ENCODE assay signal across 8 cellular contexts in genomic region chr1:111769517-111770146, GRCh38. TPM values are rescaled to one million over a fixed set of nuclear protein-coding genes. Genes with fewer than 3 reads are reported as not detected.
DNase-seq lines count a peak whose midpoint lies in the region; ATAC-seq and TF ChIP-seq lines count a peak whose summit lies in the region.

No MANE protein-coding gene starts in this region.

- POLR2A ChIA-PET in CD4-positive, alpha-beta T cell (lab: Charles Lee), result interaction anchor here (0.6 to 1.8 kb wide), 6 partner anchors 13 to 518 kb away, joined by 3 to 6 read pairs (median 5); no protein-coding TSS in a partner anchor

- peak overlapping the region; percentile 40 for H3K27ac Mint-ChIP-seq in CD4-positive, alpha-beta T cell
- no peak overlapping the region for H3K27ac Mint-ChIP-seq in activated T-helper 17 cell treated with anti-CD3 and anti-CD28 coated beads, Interleukin-2, amount 50 U/mL, for 72 hours

- CTCF ChIA-PET in CD4-positive, alpha-beta T cell (lab: Charles Lee), result interaction anchor here (0.6 to 7.0 kb wide), 25 partner anchors 9 to 547 kb away, joined by 3 to 96 read pairs (median 4); partner anchors contain the start of genes DDX20 and INKA2

- peak; percentile 82 for TF ChIP-seq CTCF in CD4-positive, alpha-beta T cell (IDR thresholded peaks at IDR 0.05)
- TF ChIP-seq CTCF in foreskin fibroblast (IDR thresholded peaks at IDR 0.05; ENCODE audit: low read depth, low read length), result peak; percentile 62

- in situ Hi-C loops in HAP-1 (cut with MboI; ENCODE audit: low sequenced_read_pairs), result no loop called here

- no peaks in the 10 kb centered on the region for H3K9me3 Mint-ChIP-seq in CD4-positive, alpha-beta T cell
- no peaks in the 10 kb centered on the region for H3K9me3 Mint-ChIP-seq in activated T-helper 17 cell treated with anti-CD3 and anti-CD28 coated beads, Interleukin-2, amount 50 U/mL, for 72 hours

- peak; percentile 68 for ATAC-seq in CD4-positive, alpha-beta T cell (ENCODE audit: poor library complexity)
- ATAC-seq in activated T-helper 17 cell treated with anti-CD3 and anti-CD28 coated beads, Interleukin-2, amount 50 U/mL, for 72 hours (replicated peaks), result peak; percentile 23
- ATAC-seq in HG02759 (IDR thresholded peaks at IDR 0.05; ENCODE audit: unreplicated experiment) (no peak), GM19023 (IDR thresholded peaks at IDR 0.05; ENCODE audit: unreplicated experiment) (no peak)

- peaks cover 9% of the 10 kb centered on the region for H3K4me1 Mint-ChIP-seq in CD4-positive, alpha-beta T cell (ENCODE audit: low read depth)
- no peaks in the 10 kb centered on the region for H3K4me1 Mint-ChIP-seq in activated T-helper 17 cell treated with anti-CD3 and anti-CD28 coated beads, Interleukin-2, amount 50 U/mL, for 72 hours

- peaks cover 46% of the 10 kb centered on the region for H3K36me3 Mint-ChIP-seq in CD4-positive, alpha-beta T cell (ENCODE audit: low read depth)
- peaks cover 43% of the 10 kb centered on the region for H3K36me3 Mint-ChIP-seq in activated T-helper 17 cell treated with anti-CD3 and anti-CD28 coated beads, Interleukin-2, amount 50 U/mL, for 72 hours (ENCODE audit: low read depth)

- peaks cover 42% of the 10 kb centered on the region for H3K36me3 ChIP-seq in HAP-1 (replicated peaks)

- H3K27ac ChIP-seq in CD4-positive, alpha-beta T cell (ENCODE audit: low read depth, low read length), result no peak overlapping the region

- H3K4me1 ChIP-seq in HAP-1, result no peaks in the 10 kb centered on the region

- no peaks in the 10 kb centered on the region for H3K27me3 Mint-ChIP-seq in CD4-positive, alpha-beta T cell
- H3K27me3 Mint-ChIP-seq in activated T-helper 17 cell treated with anti-CD3 and anti-CD28 coated beads, Interleukin-2, amount 50 U/mL, for 72 hours, result no peaks in the 10 kb centered on the region

- intact Hi-C loops in CD4-positive, alpha-beta T cell (cut with DNase I, micrococcal nuclease), result loop anchor here (1.0 to 10.0 kb wide), 6 partner anchors 54 to 548 kb away; partner anchors contain the start of gene C1orf162 (in 1 of the 2)

- H3K4me3 Mint-ChIP-seq in CD4-positive, alpha-beta T cell, result no peak overlapping the region
- H3K4me3 Mint-ChIP-seq in activated T-helper 17 cell treated with anti-CD3 and anti-CD28 coated beads, Interleukin-2, amount 50 U/mL, for 72 hours, result no peak overlapping the region

- no peaks in the 10 kb centered on the region for H3K9me3 ChIP-seq in CD4-positive, alpha-beta T cell (ENCODE audit: control insufficient read depth, low read length)
- no peaks in the 10 kb centered on the region for H3K9me3 ChIP-seq in HAP-1

- H3K27me3 ChIP-seq in CD4-positive, alpha-beta T cell (ENCODE audit: control insufficient read depth, insufficient read depth, low read length), result no peaks in the 10 kb centered on the region
- H3K27me3 ChIP-seq in HAP-1 (ENCODE audit: low read depth), result no peaks in the 10 kb centered on the region

- no peak overlapping the region for H3K4me3 ChIP-seq in HAP-1
- no peak overlapping the region for H3K4me3 ChIP-seq in foreskin fibroblast (ENCODE audit: low read depth in 1 of 2, low read length in 2 of 2)

- peak in 8 of 10 experiments; percentile 11 to 52 (median 36) for DNase-seq in CD4-positive, alpha-beta T cell
- DNase-seq in HAP-1 (ENCODE audit: low spot score in 2 of 2), result peak; percentile 57 to 59
- DNase-seq in NCI-H82 (lab: John Stamatoyannopoulos, UW), result peak; percentile 78
- DNase-seq in foreskin fibroblast, result peak; percentile 58 to 85
- peak; percentile 78 for DNase-seq in pons (ENCODE audit: low spot score)

RNA-seq across cellular contexts. Expression of gene DDX20, which starts 13.9 kb away (rescaled TPM):
- total RNA-seq in CD4-positive, alpha-beta T cell, result 10 to 100 TPM; 27.2 to 27.4 TPM
- 10 to 100 TPM in 1 of 2 donors, 1 to 10 TPM in 1; 9.0 to 22.5 TPM for total RNA-seq in activated T-helper 17 cell treated with anti-CD3 and anti-CD28 coated beads, Interleukin-2, amount 50 U/mL, for 72 hours

RNA-seq across cellular contexts. Expression of gene INKA2, which starts 30.4 kb away (rescaled TPM):
- under 1 TPM in 1 of 2 experiments, not detected in 1; 0.27 TPM for total RNA-seq in CD4-positive, alpha-beta T cell
- total RNA-seq in activated T-helper 17 cell treated with anti-CD3 and anti-CD28 coated beads, Interleukin-2, amount 50 U/mL, for 72 hours, result 1 to 10 TPM; 2.0 to 3.8 TPM

Comparison
In these comparisons a context has a peak if more than half of its experiments do, and no peak if none do; other contexts are left out.
1. ATAC-seq: peak in CD4-positive, alpha-beta T cell (single experiment) and activated T-helper 17 cell treated with anti-CD3 and anti-CD28 coated beads, Interleukin-2, amount 50 U/mL, for 72 hours (single experiment); none in HG02759 (single experiment) and GM19023 (single experiment).
2. Peak in every context shown above with its lines, with median percentiles within 50 percentile points of each other: DNase-seq.